1 cellular context compared by ENCODE assay signal in the genomic region with DNA sequence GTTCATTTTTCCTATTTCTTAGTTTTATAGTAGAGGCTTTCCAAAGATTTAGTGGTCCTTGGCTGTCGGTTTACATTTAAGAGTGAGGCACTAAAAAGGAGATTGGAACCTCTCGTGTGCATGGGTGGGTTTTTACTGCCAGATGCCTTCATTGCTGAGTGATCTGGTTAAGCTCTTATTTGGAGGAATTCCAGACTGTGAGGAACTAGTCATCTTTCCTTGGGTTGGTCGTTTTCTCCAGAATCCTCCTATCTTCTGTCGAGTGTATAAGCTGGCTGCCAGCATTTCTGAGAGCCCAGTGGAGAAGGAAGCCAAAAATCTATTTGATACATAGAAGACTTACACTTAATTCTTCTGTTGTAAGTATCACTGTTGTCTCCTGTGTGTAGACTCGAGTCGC.
TF ChIP-seq lines count a peak whose summit lies in the region.

No MANE protein-coding gene starts in this region.

TF ChIP-seq in K562, 482 proteins besides CTCF, POLR2A, EP300 and RAD21:
- TF ChIP-seq, protein P1, sequence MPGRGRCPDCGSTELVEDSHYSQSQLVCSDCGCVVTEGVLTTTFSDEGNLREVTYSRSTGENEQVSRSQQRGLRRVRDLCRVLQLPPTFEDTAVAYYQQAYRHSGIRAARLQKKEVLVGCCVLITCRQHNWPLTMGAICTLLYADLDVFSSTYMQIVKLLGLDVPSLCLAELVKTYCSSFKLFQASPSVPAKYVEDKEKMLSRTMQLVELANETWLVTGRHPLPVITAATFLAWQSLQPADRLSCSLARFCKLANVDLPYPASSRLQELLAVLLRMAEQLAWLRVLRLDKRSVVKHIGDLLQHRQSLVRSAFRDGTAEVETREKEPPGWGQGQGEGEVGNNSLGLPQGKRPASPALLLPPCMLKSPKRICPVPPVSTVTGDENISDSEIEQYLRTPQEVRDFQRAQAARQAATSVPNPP (IDR thresholded peaks at IDR 0.05; ENCODE audit: borderline replicate concordance, insufficient read depth, insufficient read length), result no peak
- TF ChIP-seq ZNF707 (CRISPR knock-in tag; conservative IDR thresholded peaks at IDR 0.05) (no peak), NCOR1 (IDR thresholded peaks at IDR 0.05) (no peak), GTF2E2 (tag; IDR thresholded peaks at IDR 0.05) (no peak), SAP30 (IDR thresholded peaks at IDR 0.05; ENCODE audit: borderline replicate concordance, insufficient read depth, low read depth, low read length, poor library complexity, severe bottlenecking) (no peak), U2AF2 (optimal IDR thresholded peaks at IDR 0.05; ENCODE audit: low read depth, low read length) (no peak), ZNF165 (CRISPR knock-in tag; IDR thresholded peaks at IDR 0.05; ENCODE audit: borderline replicate concordance) (no peak), HMG20B (CRISPR knock-in tag; IDR thresholded peaks at IDR 0.05) (no peak), MED1 (CRISPR knock-in tag; IDR thresholded peaks at IDR 0.05; ENCODE audit: borderline replicate concordance) (no peak), HNRNPH1 (optimal IDR thresholded peaks at IDR 0.05; ENCODE audit: low read depth, low read length) (no peak), POLR2B (IDR thresholded peaks at IDR 0.05; ENCODE audit: low read depth, partially characterized antibody) (no peak), SIX5 (IDR thresholded peaks at IDR 0.05; ENCODE audit: borderline replicate concordance in 1 of 2, insufficient read depth in 1 of 2, low read depth in 1 of 2, low read length in 2 of 2) (no peak), ZC3H4 (CRISPR knock-in tag; IDR thresholded peaks at IDR 0.05; ENCODE audit: borderline replicate concordance) (no peak), ZNF507 (tag; conservative IDR thresholded peaks at IDR 0.05) (no peak), RBM39 (optimal IDR thresholded peaks at IDR 0.05; ENCODE audit: low read depth, low read length) (no peak), RUNX1 (IDR thresholded peaks at IDR 0.05; ENCODE audit: low read depth) (no peak), ZNF347 (CRISPR knock-in tag; IDR thresholded peaks at IDR 0.05; ENCODE audit: low read depth) (no peak), KAT2B (IDR thresholded peaks at IDR 0.05; ENCODE audit: low read depth, low read length) (no peak)
- TF ChIP-seq, protein P2, sequence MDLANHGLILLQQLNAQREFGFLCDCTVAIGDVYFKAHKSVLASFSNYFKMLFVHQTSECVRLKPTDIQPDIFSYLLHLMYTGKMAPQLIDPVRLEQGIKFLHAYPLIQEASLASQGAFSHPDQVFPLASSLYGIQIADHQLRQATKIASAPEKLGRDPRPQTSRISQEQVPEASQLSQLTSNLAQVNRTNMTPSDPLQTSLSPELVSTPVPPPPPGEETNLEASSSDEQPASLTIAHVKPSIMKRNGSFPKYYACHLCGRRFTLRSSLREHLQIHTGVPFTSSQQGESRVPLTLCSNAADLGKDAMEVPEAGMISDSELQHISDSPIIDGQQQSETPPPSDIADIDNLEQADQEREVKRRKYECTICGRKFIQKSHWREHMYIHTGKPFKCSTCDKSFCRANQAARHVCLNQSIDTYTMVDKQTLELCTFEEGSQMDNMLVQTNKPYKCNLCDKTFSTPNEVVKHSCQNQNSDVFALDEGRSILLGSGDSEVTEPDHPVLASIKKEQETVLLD (IDR thresholded peaks at IDR 0.05), result no peak
